In the genomic region with DNA sequence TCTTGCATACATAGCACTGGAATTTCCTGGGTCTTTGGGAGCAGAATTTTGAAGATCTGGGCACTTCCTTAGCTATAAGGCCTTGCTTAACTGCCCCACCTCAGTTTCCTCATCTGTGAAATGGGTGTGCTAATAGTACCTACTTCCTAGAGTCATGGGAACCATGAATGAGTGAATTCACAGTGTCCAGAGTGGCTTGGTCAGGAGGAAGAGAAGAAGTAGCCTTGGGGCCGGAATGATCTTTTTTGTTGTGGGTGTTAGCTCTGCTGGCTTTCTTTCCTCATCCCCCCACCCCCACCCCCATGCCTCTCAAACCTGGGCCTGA, we compare ENCODE assay signal across 13 cellular contexts. TPM values are rescaled to one million over a fixed set of nuclear protein-coding genes. Genes with fewer than 3 reads are reported as not detected.
DNase-seq lines count a peak whose midpoint lies in the region; ATAC-seq and TF ChIP-seq lines count a peak whose summit lies in the region.
"Had no signal": no experiment of that assay in that cellular context is flagged by ENCODE, and none has a peak within 500 bp of the region (broad histone marks: within the 10 kb centered on the region; RNA-seq: fewer than 3 reads in every experiment).

No MANE protein-coding gene starts in this region.

- H3K9me3 ChIP-seq in BLaER1 (no peaks in the 10 kb centered on the region), HUES48 (ENCODE audit: control insufficient read depth, insufficient read depth, low read length) (no peaks in the 10 kb centered on the region)
- H3K9me3 ChIP-seq: prostate gland, testis had no signal

- DNase-seq in natural killer cell (no peak), NCI-H69 (lab: John Stamatoyannopoulos, UW) (no peak), globus pallidus (ENCODE audit: low spot score) (no peak), occipital lobe (lab: John Stamatoyannopoulos, UW) (no peak)
- no peak for DNase-seq in activated CD4-positive, alpha-beta T cell treated with anti-CD3 and anti-CD28 coated beads for 4 hours
- DNase-seq: NCI-H1092, testis had no signal

- H3K27me3 ChIP-seq in BLaER1 = no peaks in the 10 kb centered on the region
- H3K27me3 ChIP-seq in HUES48 (ENCODE audit: control insufficient read depth, insufficient read depth, low read length) = no peaks in the 10 kb centered on the region
- H3K27me3 ChIP-seq: testis had no signal

- intact Hi-C loops in natural killer cell (cut with micrococcal nuclease) = no loop called here

- H3K36me3 ChIP-seq in BLaER1 = no peaks in the 10 kb centered on the region
- H3K36me3 ChIP-seq in HUES48 (ENCODE audit: control insufficient read depth, insufficient read depth, low read length) = no peaks in the 10 kb centered on the region
- H3K36me3 ChIP-seq: prostate gland had no signal

- no peak for ATAC-seq in natural killer cell
- ATAC-seq: HCT116 had no signal

- H3K9me3 Mint-ChIP-seq in brain = no peaks in the 10 kb centered on the region
- H3K9me3 Mint-ChIP-seq in natural killer cell = no peaks in the 10 kb centered on the region

- no peak for TF ChIP-seq CTCF in brain (conservative IDR thresholded peaks at IDR 0.05)
- TF ChIP-seq CTCF in natural killer cell (IDR thresholded peaks at IDR 0.05) = no peak

- H3K4me1 Mint-ChIP-seq in brain (peaks cover 63% of the 10 kb centered on the region), natural killer cell (peaks cover 65 to 89% of the 10 kb centered on the region in 2 donors)

- H3K36me3 Mint-ChIP-seq in brain = no peaks in the 10 kb centered on the region
- no peaks in the 10 kb centered on the region for H3K36me3 Mint-ChIP-seq in natural killer cell

- H4K20me1 ChIP-seq in BLaER1 = peaks cover 67% of the 10 kb centered on the region

- H3K4me3 ChIP-seq in BLaER1 = peak overlapping the region; percentile 96
- peak overlapping the region; percentile 81; the same call in 1 of the 2 replicates for H3K4me3 ChIP-seq in HUES48 (ENCODE audit: low read depth, low read length)

- H3K27ac Mint-ChIP-seq in brain = no peak overlapping the region
- H3K27ac Mint-ChIP-seq in natural killer cell = peak overlapping the region; percentile 91 to 96

- peak overlapping the region; percentile 98 for H3K4me2 ChIP-seq in BLaER1

- H3K27ac ChIP-seq in BLaER1 (peak overlapping the region; percentile 50; the same call in 1 of the 2 replicates), HUES48 (ENCODE audit: low read depth, low read length) (no peak overlapping the region)
- H3K27ac ChIP-seq: VCaP had no signal

- peak overlapping the region in 4 of 5 experiments; percentile 53 to 91 (median 72) for H3K4me3 Mint-ChIP-seq in brain
- peak overlapping the region; percentile 95 for H3K4me3 Mint-ChIP-seq in natural killer cell

- H3K9ac ChIP-seq in BLaER1 (no peak overlapping the region), HUES48 (ENCODE audit: low read depth, low read length) (no peak overlapping the region)

- H3K4me1 ChIP-seq in BLaER1 = peaks cover 88% of the 10 kb centered on the region
- H3K4me1 ChIP-seq in HUES48 (ENCODE audit: control insufficient read depth, insufficient read depth, low read length) = peaks cover 70% of the 10 kb centered on the region

- H3K27me3 Mint-ChIP-seq in brain (peaks cover 13% of the 10 kb centered on the region), natural killer cell (ENCODE audit: low read depth in 2 of 2) (no peaks in the 10 kb centered on the region)

RNA-seq across cellular contexts. Expression of gene SH2B3, which starts 2.4 kb away (rescaled TPM):
- polyA plus RNA-seq in brain (ENCODE audit: insufficient read depth, low read depth, low replicate concordance) = 7.4 TPM
- total RNA-seq in natural killer cell (10 to 100 TPM; 68.1 to 81.3 (median 68.4) TPM), occipital lobe (5.1 TPM)

RNA-seq across cellular contexts. Expression of gene PHETA1, which starts 39.2 kb away (rescaled TPM):
- 7.2 TPM for polyA plus RNA-seq in brain (ENCODE audit: insufficient read depth, low read depth, low replicate concordance)
- total RNA-seq in natural killer cell = 1 to 10 TPM; 3.4 to 3.8 (median 3.5) TPM
- total RNA-seq in occipital lobe = 5.8 TPM

Comparison
In these comparisons a context has a peak if more than half of its experiments do, and no peak if none do; other contexts are left out.
1. H3K27ac Mint-ChIP-seq: peak in natural killer cell (2 of 2); none in brain (0 of 5).
2. RNA of gene SH2B3, which starts 2.4 kb away (total RNA-seq): 68.1 to 81.3 TPM in natural killer cell; 5.1 TPM in occipital lobe (single experiment); every median in the first group is over 10 times any median in the second.